10 cellular contexts compared by ENCODE assay signal in genomic region chr4:153156263-153156662, GRCh38. TPM values are rescaled to one million over a fixed set of nuclear protein-coding genes. Genes with fewer than 3 reads are reported as not detected.
A peak's percentile ranks its signal among the peaks of the same experiment; 100 is the strongest.
DNase-seq lines count a peak whose midpoint lies in the region; ATAC-seq and TF ChIP-seq lines count a peak whose summit lies in the region.
"Had no signal": no experiment of that assay in that cellular context is flagged by ENCODE, and none has a peak within 500 bp of the region (broad histone marks: within the 10 kb centered on the region; RNA-seq: fewer than 3 reads in every experiment).

No MANE protein-coding gene starts in this region.

- H3F3A ChIP-seq in smooth muscle cell (ENCODE audit: low read depth): peaks cover 8% of the 10 kb centered on the region

- no peaks in the 10 kb centered on the region for H3K36me3 Mint-ChIP-seq in activated CD4-positive, alpha-beta memory T cell treated with anti-CD3 and anti-CD28 coated beads for 36 hours
- no peaks in the 10 kb centered on the region for H3K36me3 Mint-ChIP-seq in activated CD4-positive, alpha-beta memory T cell treated with anti-CD3 and anti-CD28 coated beads, Interleukin-2, amount 10 ng/mL, durations not matched to agents 7 days and 5 days (ENCODE audit: low read depth)
- H3K36me3 Mint-ChIP-seq in activated T-helper 17 cell treated with anti-CD3 and anti-CD28 coated beads, Interleukin-2, amount 50 U/mL, for 72 hours (ENCODE audit: low read depth): peaks cover 6% of the 10 kb centered on the region
- H3K36me3 Mint-ChIP-seq: naive B cell had no signal

- no peaks in the 10 kb centered on the region for H3K9me3 ChIP-seq in smooth muscle cell (replicated peaks; ENCODE audit: low read depth)
- H3K9me3 ChIP-seq in adrenal gland (replicated peaks in 1 of 3): no peaks in the 10 kb centered on the region

- 29% methylated on average over 4 of the region's 4 CpGs for WGBS in smooth muscle cell (ENCODE audit: low lambda C conversion rate)
- WGBS in adrenal gland, 4 donors: 53 to 63% (median 59%) methylated on average over 4 of the region's 4 CpGs

- peaks cover 73% of the 10 kb centered on the region for H3K4me1 Mint-ChIP-seq in activated CD4-positive, alpha-beta memory T cell treated with anti-CD3 and anti-CD28 coated beads for 36 hours (ENCODE audit: low read depth)
- peaks cover 50% of the 10 kb centered on the region for H3K4me1 Mint-ChIP-seq in activated CD4-positive, alpha-beta memory T cell treated with anti-CD3 and anti-CD28 coated beads, Interleukin-2, amount 10 ng/mL, durations not matched to agents 7 days and 5 days
- H3K4me1 Mint-ChIP-seq in activated T-helper 17 cell treated with anti-CD3 and anti-CD28 coated beads, Interleukin-2, amount 50 U/mL, for 72 hours: peaks cover 24% of the 10 kb centered on the region

- H3K27ac ChIP-seq in smooth muscle cell (ENCODE audit: low read depth) (no peak overlapping the region), adrenal gland (no peak overlapping the region)

- H3K4me3 ChIP-seq in smooth muscle cell (no peak overlapping the region), adrenal gland (no peak overlapping the region)

- ATAC-seq in activated T-helper 17 cell treated with anti-CD3 and anti-CD28 coated beads, Interleukin-2, amount 50 U/mL, for 72 hours (replicated peaks): no peak

- H2AFZ ChIP-seq in smooth muscle cell (ENCODE audit: low read depth): no peak overlapping the region

- peaks cover 7% of the 10 kb centered on the region for H3K27me3 Mint-ChIP-seq in activated CD4-positive, alpha-beta memory T cell treated with anti-CD3 and anti-CD28 coated beads for 36 hours
- H3K27me3 Mint-ChIP-seq in activated CD4-positive, alpha-beta memory T cell treated with anti-CD3 and anti-CD28 coated beads, Interleukin-2, amount 10 ng/mL, durations not matched to agents 7 days and 5 days: peaks cover 46% of the 10 kb centered on the region
- H3K27me3 Mint-ChIP-seq in activated T-helper 17 cell treated with anti-CD3 and anti-CD28 coated beads, Interleukin-2, amount 50 U/mL, for 72 hours: peaks cover 3% of the 10 kb centered on the region

- no peaks in the 10 kb centered on the region for H3K9me3 Mint-ChIP-seq in activated CD4-positive, alpha-beta memory T cell treated with anti-CD3 and anti-CD28 coated beads for 36 hours
- no peaks in the 10 kb centered on the region for H3K9me3 Mint-ChIP-seq in activated CD4-positive, alpha-beta memory T cell treated with anti-CD3 and anti-CD28 coated beads, Interleukin-2, amount 10 ng/mL, durations not matched to agents 7 days and 5 days
- no peaks in the 10 kb centered on the region for H3K9me3 Mint-ChIP-seq in activated T-helper 17 cell treated with anti-CD3 and anti-CD28 coated beads, Interleukin-2, amount 50 U/mL, for 72 hours
- H3K9me3 Mint-ChIP-seq: naive B cell had no signal

- intact Hi-C loops in activated CD4-positive, alpha-beta memory T cell treated with anti-CD3 and anti-CD28 coated beads for 36 hours (cut with micrococcal nuclease): no loop called here
- intact Hi-C loops in adrenal gland (cut with DNase I): no loop called here

- no peak overlapping the region for H3K4me2 ChIP-seq in smooth muscle cell

- H3K4me1 ChIP-seq in smooth muscle cell (ENCODE audit: low read depth) (peaks cover 11% of the 10 kb centered on the region), adrenal gland (replicated peaks in 1 of 2) (peaks cover 19 to 22% of the 10 kb centered on the region in 2 donors)

- H3K36me3 ChIP-seq in smooth muscle cell (ENCODE audit: low read depth): no peaks in the 10 kb centered on the region
- H3K36me3 ChIP-seq in adrenal gland (replicated peaks in 1 of 2): no peaks in the 10 kb centered on the region

- peak; percentile 10 for TF ChIP-seq CTCF in smooth muscle cell (IDR thresholded peaks at IDR 0.05; ENCODE audit: borderline replicate concordance, insufficient read depth, poor library complexity, severe bottlenecking)
- no peak for TF ChIP-seq CTCF in adrenal gland (IDR thresholded peaks at IDR 0.05)

- no peak overlapping the region for H3K4me3 Mint-ChIP-seq in activated CD4-positive, alpha-beta memory T cell treated with anti-CD3 and anti-CD28 coated beads for 36 hours
- no peak overlapping the region for H3K4me3 Mint-ChIP-seq in activated CD4-positive, alpha-beta memory T cell treated with anti-CD3 and anti-CD28 coated beads, Interleukin-2, amount 10 ng/mL, durations not matched to agents 7 days and 5 days
- peak overlapping the region; percentile 23 for H3K4me3 Mint-ChIP-seq in activated T-helper 17 cell treated with anti-CD3 and anti-CD28 coated beads, Interleukin-2, amount 50 U/mL, for 72 hours

- no peaks in the 10 kb centered on the region for H3K79me2 ChIP-seq in smooth muscle cell (ENCODE audit: low read depth)

- TF ChIP-seq POLR2A in adrenal gland (IDR thresholded peaks at IDR 0.05): no peak

- H3K27ac Mint-ChIP-seq in activated CD4-positive, alpha-beta memory T cell treated with anti-CD3 and anti-CD28 coated beads for 36 hours: no peak overlapping the region
- H3K27ac Mint-ChIP-seq in activated CD4-positive, alpha-beta memory T cell treated with anti-CD3 and anti-CD28 coated beads, Interleukin-2, amount 10 ng/mL, durations not matched to agents 7 days and 5 days: no peak overlapping the region
- no peak overlapping the region for H3K27ac Mint-ChIP-seq in activated T-helper 17 cell treated with anti-CD3 and anti-CD28 coated beads, Interleukin-2, amount 50 U/mL, for 72 hours

- POLR2A ChIA-PET in activated CD4-positive, alpha-beta memory T cell treated with anti-CD3 and anti-CD28 coated beads for 36 hours (lab: Charles Lee): no interaction called here
- POLR2A ChIA-PET in activated CD4-positive, alpha-beta memory T cell treated with anti-CD3 and anti-CD28 coated beads, Interleukin-2, amount 10 ng/mL, durations not matched to agents 7 days and 5 days (lab: Charles Lee): interaction anchor here (0.7 to 1.0 kb wide), 3 partner anchors 14 to 189 kb away, joined by 3 read pairs; no protein-coding TSS in a partner anchor

- peak; percentile 62 for DNase-seq in activated CD4-positive, alpha-beta memory T cell treated with anti-CD3 and anti-CD28 coated beads for 36 hours
- DNase-seq in activated CD4-positive, alpha-beta memory T cell treated with anti-CD3 and anti-CD28 coated beads, Interleukin-2, amount 10 ng/mL, durations not matched to agents 7 days and 5 days: no peak
- peak; percentile 26 for DNase-seq in NCI-H69 (lab: John Stamatoyannopoulos, UW)
- no peak for DNase-seq in smooth muscle cell (lab: John Stamatoyannopoulos, UW; ENCODE audit: unreplicated experiment)
- DNase-seq in NCI-H146 treated with DMSO at 0.1 percent for 48 hours (lab: John Stamatoyannopoulos, UW; ENCODE audit: unreplicated experiment): no peak
- DNase-seq in adrenal gland: no peak
- no peak for DNase-seq in NCI-H446 (lab: John Stamatoyannopoulos, UW)
- DNase-seq: foreskin fibroblast, naive B cell had no signal

- H3K27me3 ChIP-seq in smooth muscle cell (ENCODE audit: low read depth) (no peaks in the 10 kb centered on the region), adrenal gland (peaks cover 5% of the 10 kb centered on the region)

- H3K9ac ChIP-seq in smooth muscle cell (ENCODE audit: low read depth): no peak overlapping the region

- CTCF ChIA-PET in activated CD4-positive, alpha-beta memory T cell treated with anti-CD3 and anti-CD28 coated beads for 36 hours (lab: Charles Lee): interaction anchor here (0.6 to 2.1 kb wide), 16 partner anchors 11 to 493 kb away, joined by 3 to 8 read pairs (median 3); partner anchors contain the start of genes MND1 and TRIM2
- CTCF ChIA-PET in activated CD4-positive, alpha-beta memory T cell treated with anti-CD3 and anti-CD28 coated beads, Interleukin-2, amount 10 ng/mL, durations not matched to agents 7 days and 5 days (lab: Charles Lee): interaction anchor here (0.9 to 1.4 kb wide), 5 partner anchors 14 to 190 kb away, joined by 3 to 4 read pairs (median 3); no protein-coding TSS in a partner anchor

- H4K20me1 ChIP-seq in smooth muscle cell (ENCODE audit: low read depth): no peaks in the 10 kb centered on the region

RNA-seq across cellular contexts. Expression of gene TRIM2, which starts 48.0 kb away (rescaled TPM):
- 1 to 10 TPM; 1.7 to 2.9 TPM for total RNA-seq in activated CD4-positive, alpha-beta memory T cell treated with anti-CD3 and anti-CD28 coated beads for 36 hours
- total RNA-seq in activated CD4-positive, alpha-beta memory T cell treated with anti-CD3 and anti-CD28 coated beads, Interleukin-2, amount 10 ng/mL, durations not matched to agents 7 days and 5 days: under 1 TPM; 0.10 to 0.20 TPM
- 1 to 10 TPM; 1.0 to 1.6 TPM for total RNA-seq in activated T-helper 17 cell treated with anti-CD3 and anti-CD28 coated beads, Interleukin-2, amount 50 U/mL, for 72 hours
- total RNA-seq in smooth muscle cell: 29.4 and 33.4 TPM in 2 replicates
- 8.0 and 9.1 TPM in 2 replicates for polyA plus RNA-seq in smooth muscle cell
- 10 to 100 TPM; 22.2 to 70.4 (median 47.8) TPM for total RNA-seq in adrenal gland
- polyA plus RNA-seq in adrenal gland: 10 to 100 TPM in 2 of 3 donors, 1 to 10 TPM in 1; 6.2 to 58.9 (median 11.9) TPM

Comparison
In these comparisons a context has a peak if more than half of its experiments do, and no peak if none do; other contexts are left out.
1. DNase-seq: peak in activated CD4-positive, alpha-beta memory T cell treated with anti-CD3 and anti-CD28 coated beads for 36 hours (single experiment) and NCI-H69 (single experiment); none in activated CD4-positive, alpha-beta memory T cell treated with anti-CD3 and anti-CD28 coated beads, Interleukin-2, amount 10 ng/mL, durations not matched to agents 7 days and 5 days (single experiment), smooth muscle cell (single experiment), NCI-H146 treated with DMSO at 0.1 percent for 48 hours (single experiment), adrenal gland (0 of 7) and NCI-H446 (0 of 2).